37 cellular contexts compared by ENCODE assay signal in genomic region chr3:75188937-75189336, GRCh38.
"Had no signal": no experiment of that assay in that cellular context is flagged by ENCODE, and none has a peak within 500 bp of the region (broad histone marks: within the 10 kb centered on the region; RNA-seq: fewer than 3 reads in every experiment).

No MANE protein-coding gene starts in this region.

- ATAC-seq: activated CD4-positive, alpha-beta T cell treated with anti-CD3 and anti-CD28 coated beads for 36 hours; activated CD4-positive, CD25-positive, alpha-beta regulatory T cell treated with anti-CD3 and anti-CD28 coated beads, Interleukin-2, amount 50 U/mL, for 24 hours; activated CD8-positive, alpha-beta memory T cell treated with anti-CD3 and anti-CD28 coated beads, Interleukin-2, amount 10 ng/mL, durations not matched to agents 7 days and 5 days; activated CD8-positive, alpha-beta T cell treated with anti-CD3 and anti-CD28 coated beads, Interleukin-2, amount 10 ng/mL, durations not matched to agents 7 days and 5 days; activated naive CD8-positive, alpha-beta T cell treated with anti-CD3 and anti-CD28 coated beads, Interleukin-2, amount 50 U/mL, for 24 hours; T-cell; WTC11 had no signal

- DNase-seq: activated CD4-positive, alpha-beta memory T cell treated with anti-CD3 and anti-CD28 coated beads, Interleukin-2, amount 10 ng/mL, durations not matched to agents 7 days and 5 days; activated CD4-positive, alpha-beta T cell treated with anti-CD3 and anti-CD28 coated beads for 1 hour; activated CD4-positive, alpha-beta T cell treated with anti-CD3 and anti-CD28 coated beads for 36 hours; activated CD4-positive, alpha-beta T cell treated with anti-CD3 and anti-CD28 coated beads for 48 hours; activated CD4-positive, alpha-beta T cell treated with anti-CD3 and anti-CD28 coated beads, Interleukin-2, amount 10 ng/mL, durations not matched to agents 7 days and 5 days; activated CD4-positive, alpha-beta T cell treated with anti-CD3 and anti-CD28 coated beads, Interleukin-2, amount 50 U/mL, for 48 hours; activated CD4-positive, CD25-positive, alpha-beta regulatory T cell; activated CD8-positive, alpha-beta memory T cell treated with anti-CD3 and anti-CD28 coated beads for 24 hours; activated CD8-positive, alpha-beta memory T cell treated with anti-CD3 and anti-CD28 coated beads, Interleukin-2, amount 10 ng/mL, durations not matched to agents 7 days and 5 days; activated CD8-positive, alpha-beta memory T cell treated with anti-CD3 and anti-CD28 coated beads, Interleukin-2, amount 50 U/mL, for 48 hours; activated CD8-positive, alpha-beta T cell treated with anti-CD3 and anti-CD28 coated beads, Interleukin-2, amount 10 ng/mL, durations not matched to agents 7 days and 5 days; activated effector memory CD4-positive, alpha-beta T cell treated with Interleukin-2 at 50 U/mL for 16 hours; activated gamma-delta T cell; activated naive CD4-positive, alpha-beta T cell treated with anti-CD3 and anti-CD28 coated beads, Interleukin-2, amount 10 ng/mL, durations not matched to agents 7 days and 5 days; activated naive CD4-positive, alpha-beta T cell treated with Interleukin-2 at 50 U/mL for 16 hours; activated naive CD8-positive, alpha-beta T cell treated with anti-CD3 and anti-CD28 coated beads, Interleukin-2, amount 10 ng/mL, durations not matched to agents 7 days and 5 days; activated naive CD8-positive, alpha-beta T cell treated with anti-CD3 and anti-CD28 coated beads, Interleukin-2, amount 50 U/mL, for 24 hours; activated T-cell treated with anti-CD3 and anti-CD28 coated beads, Interleukin-2, amount 50 U/mL, for 24 hours; activated T-cell treated with anti-CD3 and anti-CD28 coated beads, Interleukin-2, amount 50 U/mL, for 48 hours; amygdala; anterior cingulate cortex; caudate nucleus; cerebellar nuclear complex; T-cell; T-helper 2 cell; T-helper 9 cell; WERI-Rb-1 had no signal

- H3K27me3 ChIP-seq: ascending aorta, cardiac muscle cell had no signal

- H3K4me3 ChIP-seq: ascending aorta, cardiac muscle cell had no signal

- H3K4me3 Mint-ChIP-seq: activated CD4-positive, alpha-beta memory T cell treated with anti-CD3 and anti-CD28 coated beads, Interleukin-2, amount 10 ng/mL, durations not matched to agents 7 days and 5 days; activated CD4-positive, alpha-beta T cell treated with anti-CD3 and anti-CD28 coated beads for 36 hours; activated CD4-positive, alpha-beta T cell treated with anti-CD3 and anti-CD28 coated beads, Interleukin-2, amount 10 ng/mL, durations not matched to agents 7 days and 5 days; activated CD8-positive, alpha-beta memory T cell treated with anti-CD3 and anti-CD28 coated beads, Interleukin-2, amount 10 ng/mL, durations not matched to agents 7 days and 5 days; activated CD8-positive, alpha-beta T cell treated with anti-CD3 and anti-CD28 coated beads, Interleukin-2, amount 10 ng/mL, durations not matched to agents 7 days and 5 days; activated naive CD4-positive, alpha-beta T cell treated with anti-CD3 and anti-CD28 coated beads, Interleukin-2, amount 10 ng/mL, durations not matched to agents 7 days and 5 days; activated naive CD4-positive, alpha-beta T cell treated with anti-CD3 and anti-CD28 coated beads, Interleukin-2, amount 50 U/mL, for 24 hours; activated naive CD8-positive, alpha-beta T cell; activated naive CD8-positive, alpha-beta T cell treated with anti-CD3 and anti-CD28 coated beads, Interleukin-2, amount 10 ng/mL, durations not matched to agents 7 days and 5 days; activated naive CD8-positive, alpha-beta T cell treated with anti-CD3 and anti-CD28 coated beads, Interleukin-2, amount 50 U/mL, for 24 hours; activated T-cell treated with anti-CD3 and anti-CD28 coated beads, Interleukin-2, amount 50 U/mL, for 24 hours; brain; central memory CD8-positive, alpha-beta T cell; T-cell; T-helper 2 cell treated with Interferon-gamma antibody and Interleukin-4, amounts not matched to agents 5 μg/mL and 100 μg/mL, for 36 hours; WTC11 had no signal

- H3K36me3 ChIP-seq: ascending aorta, cardiac muscle cell, WERI-Rb-1 had no signal

- H3K4me1 Mint-ChIP-seq: activated CD4-positive, alpha-beta memory T cell treated with anti-CD3 and anti-CD28 coated beads, Interleukin-2, amount 10 ng/mL, durations not matched to agents 7 days and 5 days; activated CD4-positive, alpha-beta T cell treated with anti-CD3 and anti-CD28 coated beads for 36 hours; activated CD4-positive, alpha-beta T cell treated with anti-CD3 and anti-CD28 coated beads, Interleukin-2, amount 10 ng/mL, durations not matched to agents 7 days and 5 days; activated CD8-positive, alpha-beta memory T cell treated with anti-CD3 and anti-CD28 coated beads, Interleukin-2, amount 10 ng/mL, durations not matched to agents 7 days and 5 days; activated naive CD4-positive, alpha-beta T cell treated with anti-CD3 and anti-CD28 coated beads, Interleukin-2, amount 10 ng/mL, durations not matched to agents 7 days and 5 days; activated naive CD4-positive, alpha-beta T cell treated with anti-CD3 and anti-CD28 coated beads, Interleukin-2, amount 50 U/mL, for 24 hours; activated naive CD8-positive, alpha-beta T cell treated with anti-CD3 and anti-CD28 coated beads, Interleukin-2, amount 10 ng/mL, durations not matched to agents 7 days and 5 days; activated naive CD8-positive, alpha-beta T cell treated with anti-CD3 and anti-CD28 coated beads, Interleukin-2, amount 50 U/mL, for 24 hours; central memory CD8-positive, alpha-beta T cell; T-cell had no signal

- H3K27ac ChIP-seq: ascending aorta, cardiac muscle cell, WERI-Rb-1 had no signal

- H3K27ac Mint-ChIP-seq: activated CD4-positive, alpha-beta memory T cell treated with anti-CD3 and anti-CD28 coated beads, Interleukin-2, amount 10 ng/mL, durations not matched to agents 7 days and 5 days; activated CD4-positive, alpha-beta T cell treated with anti-CD3 and anti-CD28 coated beads for 36 hours; activated CD4-positive, alpha-beta T cell treated with anti-CD3 and anti-CD28 coated beads, Interleukin-2, amount 10 ng/mL, durations not matched to agents 7 days and 5 days; activated CD8-positive, alpha-beta memory T cell treated with anti-CD3 and anti-CD28 coated beads, Interleukin-2, amount 10 ng/mL, durations not matched to agents 7 days and 5 days; activated CD8-positive, alpha-beta T cell treated with anti-CD3 and anti-CD28 coated beads, Interleukin-2, amount 10 ng/mL, durations not matched to agents 7 days and 5 days; activated naive CD4-positive, alpha-beta T cell treated with anti-CD3 and anti-CD28 coated beads, Interleukin-2, amount 10 ng/mL, durations not matched to agents 7 days and 5 days; activated naive CD4-positive, alpha-beta T cell treated with anti-CD3 and anti-CD28 coated beads, Interleukin-2, amount 50 U/mL, for 24 hours; activated naive CD8-positive, alpha-beta T cell; activated naive CD8-positive, alpha-beta T cell treated with anti-CD3 and anti-CD28 coated beads, Interleukin-2, amount 10 ng/mL, durations not matched to agents 7 days and 5 days; activated naive CD8-positive, alpha-beta T cell treated with anti-CD3 and anti-CD28 coated beads, Interleukin-2, amount 50 U/mL, for 24 hours; activated T-cell treated with anti-CD3 and anti-CD28 coated beads, Interleukin-2, amount 50 U/mL, for 24 hours; activated T-helper 2 cell treated with anti-CD3 and anti-CD28 coated beads, Interferon-gamma antibody, Interleukin-2, Interleukin-4, amounts not matched to agents 10 μg/mL and 5 μg/mL and 100 μg/mL, durations not matched to agents 14 hours and 24 hours and 36 hours; brain; T-cell; T-helper 2 cell treated with Interferon-gamma antibody and Interleukin-4, amounts not matched to agents 5 μg/mL and 100 μg/mL, for 36 hours; WTC11 had no signal

- H3K9me3 ChIP-seq: ascending aorta had no signal

- H3K36me3 Mint-ChIP-seq: activated CD8-positive, alpha-beta memory T cell treated with anti-CD3 and anti-CD28 coated beads, Interleukin-2, amount 10 ng/mL, durations not matched to agents 7 days and 5 days; activated naive CD4-positive, alpha-beta T cell treated with anti-CD3 and anti-CD28 coated beads, Interleukin-2, amount 10 ng/mL, durations not matched to agents 7 days and 5 days; activated naive CD4-positive, alpha-beta T cell treated with anti-CD3 and anti-CD28 coated beads, Interleukin-2, amount 50 U/mL, for 24 hours; activated naive CD8-positive, alpha-beta T cell; activated naive CD8-positive, alpha-beta T cell treated with anti-CD3 and anti-CD28 coated beads, Interleukin-2, amount 10 ng/mL, durations not matched to agents 7 days and 5 days; brain; T-cell; WTC11 had no signal

- H3K4me1 ChIP-seq: ascending aorta had no signal

- H3K27me3 Mint-ChIP-seq: activated CD4-positive, alpha-beta memory T cell treated with anti-CD3 and anti-CD28 coated beads, Interleukin-2, amount 10 ng/mL, durations not matched to agents 7 days and 5 days; activated CD4-positive, alpha-beta T cell treated with anti-CD3 and anti-CD28 coated beads, Interleukin-2, amount 10 ng/mL, durations not matched to agents 7 days and 5 days; activated CD8-positive, alpha-beta memory T cell treated with anti-CD3 and anti-CD28 coated beads, Interleukin-2, amount 10 ng/mL, durations not matched to agents 7 days and 5 days; central memory CD8-positive, alpha-beta T cell had no signal
